In the genomic region with DNA sequence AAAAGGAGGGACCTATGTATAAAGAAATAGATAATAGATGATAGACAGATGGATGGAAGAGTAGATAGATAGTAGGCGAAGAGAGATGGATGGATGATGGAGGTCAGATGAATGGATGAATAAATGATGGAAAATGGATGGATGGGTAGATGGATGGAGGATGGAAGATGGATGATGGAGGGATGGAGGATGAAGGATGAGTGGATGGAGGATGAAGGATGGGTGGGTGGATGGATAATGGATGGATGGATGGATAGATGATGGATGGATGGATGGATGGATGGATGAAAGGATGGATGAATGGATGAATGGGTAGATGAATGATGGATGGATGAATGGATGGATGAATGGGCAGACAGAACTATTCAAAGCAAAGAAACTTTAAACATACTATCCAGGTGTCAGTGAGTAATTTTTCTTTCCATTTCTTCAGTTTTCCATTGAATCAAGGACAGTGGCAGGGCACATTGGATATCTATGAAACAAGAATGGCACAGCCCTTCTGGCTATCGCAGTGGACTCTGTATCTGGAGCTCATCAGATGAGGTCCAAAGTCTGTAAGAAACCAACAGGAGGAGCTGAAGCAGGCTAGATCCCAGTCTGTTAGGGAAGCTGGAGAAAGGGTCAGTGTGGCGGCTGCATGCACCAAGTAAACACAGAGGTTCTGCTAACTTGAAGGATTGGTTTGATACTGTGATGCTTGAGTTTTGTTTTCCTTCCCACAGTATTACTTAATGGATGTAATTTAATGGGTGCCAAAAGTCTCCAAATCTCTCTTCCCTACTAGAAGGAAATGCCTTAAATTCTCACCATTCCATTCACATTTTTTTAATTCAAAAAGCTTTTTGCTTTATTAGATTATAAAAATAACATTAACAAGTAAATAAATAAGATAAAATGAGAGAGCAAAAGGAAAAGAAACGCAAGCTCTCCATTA, we compare ENCODE assay signal across 37 cellular contexts. TPM values are rescaled to one million over a fixed set of nuclear protein-coding genes. Genes with fewer than 3 reads are reported as not detected.
DNase-seq lines count a peak whose midpoint lies in the region; ATAC-seq, FAIRE-seq and TF ChIP-seq lines count a peak whose summit lies in the region.
"Had no signal": no experiment of that assay in that cellular context is flagged by ENCODE, and none has a peak within 500 bp of the region (broad histone marks: within the 10 kb centered on the region; RNA-seq: fewer than 3 reads in every experiment).

No MANE protein-coding gene starts in this region.

- no peaks in the 10 kb centered on the region for H3K9me3 ChIP-seq in K562 (replicated peaks; ENCODE audit: control insufficient read depth, insufficient read depth, low read depth, low read length)
- H3K9me3 ChIP-seq in HepG2 (ENCODE audit: low read length): no peaks in the 10 kb centered on the region
- H3K9me3 ChIP-seq: ascending aorta, heart right ventricle had no signal

- no peaks in the 10 kb centered on the region for H3K36me3 Mint-ChIP-seq in T-helper 2 cell treated with Interferon-gamma antibody and Interleukin-4, amounts not matched to agents 5 μg/mL and 100 μg/mL, for 36 hours (ENCODE audit: low read depth)
- H3K36me3 Mint-ChIP-seq: activated naive CD8-positive, alpha-beta T cell treated with anti-CD3 and anti-CD28 coated beads, Interleukin-2, amount 10 ng/mL, durations not matched to agents 7 days and 5 days; naive thymus-derived CD8-positive, alpha-beta T cell; stimulated activated effector memory CD8-positive, alpha-beta T cell treated with anti-CD3 and anti-CD28 coated beads, Interleukin-12 subunit alpha, Interleukin-12 subunit beta, amount 100 ng/mL, for 72 hours; type B pancreatic cell had no signal

- FAIRE-seq in K562 (lab: Jason Lieb, UNC) (no peak), HepG2 (lab: Jason Lieb, UNC) (no peak)
- FAIRE-seq: GM12892 had no signal

- peaks cover 46% of the 10 kb centered on the region for H3K27me3 Mint-ChIP-seq in T-helper 2 cell treated with Interferon-gamma antibody and Interleukin-4, amounts not matched to agents 5 μg/mL and 100 μg/mL, for 36 hours (ENCODE audit: low read depth)

- no peak for DNase-seq in T-helper 2 cell treated with Interferon-gamma antibody and Interleukin-4, amounts not matched to agents 5 μg/mL and 100 μg/mL, for 36 hours (ENCODE audit: low spot score)
- DNase-seq in T-helper 2 cell: no peak
- no peak for DNase-seq in K562 (ENCODE audit: extremely low read depth in 1 of 4, low spot score in 3 of 4)
- peak; percentile 65 for DNase-seq in fibroblast of the aortic adventitia (ENCODE audit: low read depth)
- no peak for DNase-seq in NCI-H446 (lab: John Stamatoyannopoulos, UW)
- no peak for DNase-seq in posterior cingulate gyrus
- no peak for DNase-seq in nucleus accumbens (lab: John Stamatoyannopoulos, UW)
- no peak for DNase-seq in HepG2 (ENCODE audit: low spot score)
- DNase-seq: 8988T; activated CD4-positive, alpha-beta T cell treated with anti-CD3 and anti-CD28 coated beads, Interleukin-2, amount 10 ng/mL, durations not matched to agents 24 days and 14 days; activated effector memory CD4-positive, alpha-beta T cell treated with anti-CD3 and anti-CD28 coated beads, Interleukin-2, amount 50 U/mL, for 16 hours; activated naive CD8-positive, alpha-beta T cell treated with anti-CD3 and anti-CD28 coated beads, Interleukin-2, amount 10 ng/mL, durations not matched to agents 7 days and 5 days; caudate nucleus; CD8-positive, alpha-beta memory T cell; cortex of kidney; effector memory CD8-positive, alpha-beta T cell; erythroblast; foreskin melanocyte; HCEC 1CT; heart right ventricle; MV-4-11; naive thymus-derived CD8-positive, alpha-beta T cell; NCI-H1436 treated with DMSO at 0.1 percent for 48 hours; NCI-H748 treated with DMSO at 0.1 percent for 48 hours; occipital lobe; SHP77; substantia nigra; SW 1271; T1000; WERI-Rb-1 had no signal

- peaks cover 7% of the 10 kb centered on the region for H3K4me1 Mint-ChIP-seq in T-helper 2 cell treated with Interferon-gamma antibody and Interleukin-4, amounts not matched to agents 5 μg/mL and 100 μg/mL, for 36 hours (ENCODE audit: low read depth)
- H3K4me1 Mint-ChIP-seq: activated CD4-positive, alpha-beta T cell treated with anti-CD3 and anti-CD28 coated beads, Interleukin-2, amount 10 ng/mL, durations not matched to agents 24 days and 14 days; CD8-positive, alpha-beta memory T cell; stimulated activated effector memory CD8-positive, alpha-beta T cell treated with anti-CD3 and anti-CD28 coated beads, Interleukin-12 subunit alpha, Interleukin-12 subunit beta, amount 100 ng/mL, for 72 hours had no signal

- TF ChIP-seq POLR2A in K562 (conservative IDR thresholded peaks at IDR 0.05) (no peak), HepG2 (IDR thresholded peaks at IDR 0.05; ENCODE audit: insufficient read depth in 1 of 2, low read depth in 2 of 2, low read length in 2 of 2) (no peak)

- H3K27ac ChIP-seq in K562 (ENCODE audit: extremely low read depth, low read depth, low read length): no peak overlapping the region
- H3K27ac ChIP-seq in HepG2 (ENCODE audit: extremely low read length, insufficient read depth, low read length): no peak overlapping the region
- H3K27ac ChIP-seq: ascending aorta, heart right ventricle, WERI-Rb-1 had no signal

- WGBS in K562 (ENCODE audit: insufficient coverage, low coverage, missing lambda C conversion rate): 26% methylated on average over 4 of the region's 4 CpGs
- WGBS in HepG2 (ENCODE audit: low lambda C conversion rate): 38% methylated on average over 4 of the region's 4 CpGs

- in situ Hi-C loops in K562 (cut with MboI): no loop called here
- in situ Hi-C loops in HepG2 (cut with HindIII; ENCODE audit: extremely low pct_ligation_motif_present, low pct_unique_long_range_greater_than_20kb): no loop called here

- TF ChIP-seq RAD21 in K562 (CRISPR knock-in tag; conservative IDR thresholded peaks at IDR 0.05 in 1 of 2, IDR thresholded peaks at IDR 0.05 in 1 of 2) (no peak; a peak in 1 of 4 replicates), HepG2 (CRISPR knock-in tag; IDR thresholded peaks at IDR 0.05) (no peak)

- H3K9ac ChIP-seq in K562 (ENCODE audit: insufficient read depth in 1 of 2, low read depth in 2 of 2, low read length in 2 of 2): no peak overlapping the region
- no peak overlapping the region for H3K9ac ChIP-seq in HepG2 (ENCODE audit: insufficient read depth, low read depth, low read length)

- CTCF ChIA-PET in K562 (lab: Yijun Ruan, JAX; ENCODE audit: low intra/inter-chr PET ratio): no interaction called here
- CTCF ChIA-PET in HepG2 (lab: Yijun Ruan, JAX; ENCODE audit: low intra/inter-chr PET ratio, low total read pairs): no interaction called here

- H3K36me3 ChIP-seq in K562 (ENCODE audit: control insufficient read depth, insufficient read depth, low read length): no peaks in the 10 kb centered on the region
- H3K36me3 ChIP-seq in HepG2 (replicated peaks in 1 of 2; ENCODE audit: control insufficient read depth in 1 of 2, insufficient read depth in 2 of 2, low read length in 2 of 2): no peaks in the 10 kb centered on the region
- H3K36me3 ChIP-seq: ascending aorta, heart right ventricle, WERI-Rb-1 had no signal

- H3K79me2 ChIP-seq in K562 (ENCODE audit: control insufficient read depth, insufficient read depth, low read length) (no peaks in the 10 kb centered on the region), HepG2 (ENCODE audit: insufficient read depth, low read length) (no peaks in the 10 kb centered on the region)

- no TSS peak for BruUV-seq in K562 (replicated peaks; lab: Mats Ljungman, UMichigan)
- BruUV-seq in HepG2 (replicated peaks; lab: Mats Ljungman, UMichigan): no TSS peak

- intact Hi-C loops in K562 (cut with micrococcal nuclease): no loop called here
- intact Hi-C loops in posterior cingulate gyrus (cut with DNase I): no loop called here
- intact Hi-C loops in HepG2 (cut with micrococcal nuclease; ENCODE audit: unreplicated experiment): no loop called here

- POLR2A ChIA-PET in K562 (lab: Yijun Ruan, JAX): interaction anchor here (0.9 kb wide), 1 partner anchor 11 kb away, joined by 3 read pairs; no protein-coding TSS in a partner anchor
- POLR2A ChIA-PET in HepG2 (lab: Yijun Ruan, JAX): no interaction called here

- H3K27me3 ChIP-seq in K562 (ENCODE audit: control insufficient read depth in 2 of 2, insufficient read depth in 2 of 2, low read length in 2 of 2) (no peaks in the 10 kb centered on the region), HepG2 (ENCODE audit: control insufficient read depth in 1 of 2, insufficient read depth in 2 of 2, low read length in 2 of 2) (peaks cover 0 to 11% of the 10 kb centered on the region in 2 experiments; a peak in 2 of 5 replicates)
- H3K27me3 ChIP-seq: ascending aorta, heart right ventricle had no signal

- no peak for TF ChIP-seq EP300 in K562 (IDR thresholded peaks at IDR 0.05; ENCODE audit: low read length)
- no peak for TF ChIP-seq EP300 in HepG2 (IDR thresholded peaks at IDR 0.05; ENCODE audit: low read depth in 2 of 2, low read length in 2 of 2)
- no peak for TF ChIP-seq EP300 in HepG2 (CRISPR knock-in tag; IDR thresholded peaks at IDR 0.05; ENCODE audit: borderline replicate concordance)

- no peaks in the 10 kb centered on the region for H4K20me1 ChIP-seq in K562 (replicated peaks; ENCODE audit: control insufficient read depth, insufficient read depth, low read length)
- no peaks in the 10 kb centered on the region for H4K20me1 ChIP-seq in HepG2 (ENCODE audit: insufficient read depth, low read length)

- H2AFZ ChIP-seq in K562 (ENCODE audit: low read depth, low read length) (no peak overlapping the region), HepG2 (ENCODE audit: low read length) (no peak overlapping the region)

- no peak overlapping the region for H3K4me3 Mint-ChIP-seq in T-helper 2 cell treated with Interferon-gamma antibody and Interleukin-4, amounts not matched to agents 5 μg/mL and 100 μg/mL, for 36 hours
- H3K4me3 Mint-ChIP-seq: activated CD4-positive, alpha-beta T cell treated with anti-CD3 and anti-CD28 coated beads, Interleukin-2, amount 10 ng/mL, durations not matched to agents 24 days and 14 days; activated naive CD8-positive, alpha-beta T cell treated with anti-CD3 and anti-CD28 coated beads, Interleukin-2, amount 10 ng/mL, durations not matched to agents 7 days and 5 days; B cell; CD8-positive, alpha-beta memory T cell; effector memory CD8-positive, alpha-beta T cell; naive thymus-derived CD8-positive, alpha-beta T cell; stimulated activated effector memory CD8-positive, alpha-beta T cell treated with anti-CD3 and anti-CD28 coated beads, Interleukin-12 subunit alpha, Interleukin-12 subunit beta, amount 100 ng/mL, for 72 hours; type B pancreatic cell had no signal

- peak overlapping the region; percentile 4 for H3K27ac Mint-ChIP-seq in T-helper 2 cell treated with Interferon-gamma antibody and Interleukin-4, amounts not matched to agents 5 μg/mL and 100 μg/mL, for 36 hours
- H3K27ac Mint-ChIP-seq: activated CD4-positive, alpha-beta T cell treated with anti-CD3 and anti-CD28 coated beads, Interleukin-2, amount 10 ng/mL, durations not matched to agents 24 days and 14 days; activated naive CD8-positive, alpha-beta T cell treated with anti-CD3 and anti-CD28 coated beads, Interleukin-2, amount 10 ng/mL, durations not matched to agents 7 days and 5 days; B cell; CD8-positive, alpha-beta memory T cell; effector memory CD8-positive, alpha-beta T cell; naive thymus-derived CD8-positive, alpha-beta T cell; stimulated activated effector memory CD8-positive, alpha-beta T cell treated with anti-CD3 and anti-CD28 coated beads, Interleukin-12 subunit alpha, Interleukin-12 subunit beta, amount 100 ng/mL, for 72 hours; type B pancreatic cell had no signal

- ATAC-seq in K562 (peak; percentile 50; the same call in 2 of the 3 replicates), HepG2 (no peak)
- ATAC-seq: effector memory CD8-positive, alpha-beta T cell; naive thymus-derived CD8-positive, alpha-beta T cell; Panc1; stimulated activated effector memory CD8-positive, alpha-beta T cell treated with anti-CD3 and anti-CD28 coated beads, Interleukin-12 subunit alpha, Interleukin-12 subunit beta, amount 100 ng/mL, for 72 hours had no signal

- peaks cover 12% of the 10 kb centered on the region for H3K9me3 Mint-ChIP-seq in T-helper 2 cell treated with Interferon-gamma antibody and Interleukin-4, amounts not matched to agents 5 μg/mL and 100 μg/mL, for 36 hours
- H3K9me3 Mint-ChIP-seq: CD8-positive, alpha-beta memory T cell; effector memory CD8-positive, alpha-beta T cell; type B pancreatic cell had no signal

- no peaks in the 10 kb centered on the region for H3K9me1 ChIP-seq in K562 (ENCODE audit: control insufficient read depth, insufficient read depth, low read length)

- H3K4me3 ChIP-seq in K562 (no peak overlapping the region), fibroblast of the aortic adventitia (ENCODE audit: low read depth, low read length) (no peak overlapping the region), HepG2 (replicated peaks in 1 of 3; ENCODE audit: insufficient read depth in 1 of 3, low read depth in 2 of 3, low read length in 3 of 3) (no peak overlapping the region)
- H3K4me3 ChIP-seq: ascending aorta, heart right ventricle, lung had no signal

- TF ChIP-seq CTCF in K562 (IDR thresholded peaks at IDR 0.05 in 2 of 3, conservative IDR thresholded peaks at IDR 0.05 in 1 of 3; ENCODE audit: insufficient read depth in 2 of 3, low read depth in 1 of 3, low read length in 3 of 3) (no peak; a peak in 1 of 6 replicates), fibroblast of the aortic adventitia (IDR thresholded peaks at IDR 0.05; ENCODE audit: insufficient read depth, low read length) (no peak), HepG2 (CRISPR knock-in tag; IDR thresholded peaks at IDR 0.05) (no peak)

- H3K4me1 ChIP-seq in K562 (replicated peaks in 1 of 2; ENCODE audit: control insufficient read depth in 2 of 2, insufficient read depth in 2 of 2, low read length in 2 of 2): no peaks in the 10 kb centered on the region
- no peaks in the 10 kb centered on the region for H3K4me1 ChIP-seq in HepG2 (ENCODE audit: insufficient read depth, low read length)

- H3K4me2 ChIP-seq in K562 (ENCODE audit: insufficient read depth, low read length): no peak overlapping the region
- H3K4me2 ChIP-seq in HepG2 (ENCODE audit: low read depth, low read length): no peak overlapping the region

RNA-seq across cellular contexts. Expression of gene MED13L, which starts 18.1 kb away (rescaled TPM):
- total RNA-seq in K562 (2011; cell fraction: chromatin; rRNA removed; ENCODE audit: low replicate concordance): 259 and 607 TPM in 2 replicates
- total RNA-seq in K562 (2011; cell fraction: nucleolus; rRNA removed): 97.6 and 127 TPM in 2 replicates
- total RNA-seq in K562 (2011; cell fraction: nucleoplasm; rRNA removed): 277 and 397 TPM in 2 replicates
- total RNA-seq in K562 (2014; rRNA removed) (29.3 and 32.5 TPM in 2 replicates), K562 (2014; rRNA removed; fragmentation: Illumina TruSeq; extraction: Trizol) (71.9 and 82.3 TPM in 2 replicates), K562 (2015; rRNA removed; fragmentation: Illumina TruSeq; extraction: Trizol) (70.1 and 70.8 TPM in 2 replicates), K562 (2021) (76.9 and 90.3 TPM in 2 replicates), fibroblast of the aortic adventitia (ENCODE audit: low replicate concordance) (120 and 180 TPM in 2 replicates), HepG2 (2016; rRNA removed; fragmentation: Illumina TruSeq; extraction: Trizol) (32.9 and 38.9 TPM in 2 replicates)
- polyA plus RNA-seq in K562 (2011; rRNA removed) (45.8 and 48.0 TPM in 2 replicates), K562 (2014; fragmentation: Illumina TruSeq; extraction: Trizol) (34.0 and 36.9 TPM in 2 replicates), K562 (2014; fragmentation: Nextera tagmentation; extraction: Ambion mirVana) (10 to 100 TPM; 13.4 to 22.0 TPM), K562 (2014; rRNA removed) (25.7 and 26.8 TPM in 2 replicates), HepG2 (2011; rRNA removed) (20.5 and 24.8 TPM in 2 replicates)
- 26.1 and 36.3 TPM in 2 replicates for polyA plus RNA-seq in K562 (2011; cell fraction: cytosol; rRNA removed)
- polyA plus RNA-seq in K562 (2011; cell fraction: nucleus; rRNA removed): 102 and 117 TPM in 2 replicates
- 29.2 and 39.4 TPM in 2 replicates for polyA plus RNA-seq in K562 (2012)
- 279 and 322 TPM in 2 replicates for polyA minus RNA-seq in K562 (2011; rRNA and poly(A)+ RNA removed)
- 59.1 and 73.6 TPM in 2 replicates for polyA minus RNA-seq in K562 (2011; cell fraction: cytosol; rRNA and poly(A)+ RNA removed)
- 174 and 313 TPM in 2 replicates for polyA minus RNA-seq in K562 (2011; cell fraction: nucleus; rRNA and poly(A)+ RNA removed)
- total RNA-seq in HepG2 (2016; cell fraction: cytosol; rRNA removed; fragmentation: Illumina TruSeq; extraction: Trizol; ENCODE audit: low read depth): 82.6 and 84.3 TPM in 2 replicates
- total RNA-seq in HepG2 (2016; cell fraction: insoluble cytoplasmic fraction; rRNA removed; fragmentation: Illumina TruSeq; extraction: Trizol): 30.1 and 34.1 TPM in 2 replicates
- total RNA-seq in HepG2 (2016; cell fraction: membrane; rRNA removed; fragmentation: Illumina TruSeq; extraction: Trizol): 30.2 and 31.1 TPM in 2 replicates
- 77.6 and 90.7 TPM in 2 replicates for total RNA-seq in HepG2 (2016; cell fraction: nucleus; rRNA removed; fragmentation: Illumina TruSeq; extraction: Trizol)
- 13.8 and 15.7 TPM in 2 replicates for polyA plus RNA-seq in HepG2 (2011; cell fraction: cytosol; rRNA removed)
- 28.2 and 34.1 TPM in 2 replicates for polyA plus RNA-seq in HepG2 (2011; cell fraction: nucleus; rRNA removed)
- 19.0 and 20.9 TPM in 2 replicates for polyA plus RNA-seq in HepG2 (2012)
- 0.53 and 0.93 TPM in 2 replicates for polyA plus RNA-seq in HepG2 (2016; cell fraction: cytosol; fragmentation: Illumina TruSeq; extraction: Trizol; ENCODE audit: low read depth)
- polyA plus RNA-seq in HepG2 (2016; cell fraction: insoluble cytoplasmic fraction; fragmentation: Illumina TruSeq; extraction: Trizol; ENCODE audit: low read depth): 18.1 and 20.3 TPM in 2 replicates
- polyA plus RNA-seq in HepG2 (2016; cell fraction: membrane; fragmentation: Illumina TruSeq; extraction: Trizol; ENCODE audit: low read depth): 2.4 and 2.8 TPM in 2 replicates
- 34.1 and 35.3 TPM in 2 replicates for polyA plus RNA-seq in HepG2 (2016; cell fraction: nucleus; fragmentation: Illumina TruSeq; extraction: Trizol; ENCODE audit: insufficient read depth, low read depth)
- polyA minus RNA-seq in HepG2 (2011; rRNA and poly(A)+ RNA removed; ENCODE audit: low replicate concordance): 56.3 and 75.4 TPM in 2 replicates
- polyA minus RNA-seq in HepG2 (2011; cell fraction: cytosol; rRNA and poly(A)+ RNA removed): 28.0 and 36.0 TPM in 2 replicates
- 207 and 236 TPM in 2 replicates for polyA minus RNA-seq in HepG2 (2011; cell fraction: nucleus; rRNA and poly(A)+ RNA removed)
